22 cellular contexts compared by ENCODE assay signal in genomic region chr17:63517825-63518534, GRCh38. TPM values are rescaled to one million over a fixed set of nuclear protein-coding genes. Genes with fewer than 3 reads are reported as not detected.
"Had no signal": no experiment of that assay in that cellular context is flagged by ENCODE, and none has a peak within 500 bp of the region (broad histone marks: within the 10 kb centered on the region; RNA-seq: fewer than 3 reads in every experiment).

No MANE protein-coding gene starts in this region.

- H3K27me3 ChIP-seq: adrenal gland, gastrocnemius medialis had no signal

- H3K4me3 Mint-ChIP-seq: activated naive CD4-positive, alpha-beta T cell treated with anti-CD3 and anti-CD28 coated beads, Interleukin-2, amount 50 U/mL, for 24 hours; activated T-cell treated with anti-CD3 and anti-CD28 coated beads, Interleukin-2, amount 50 U/mL, for 72 hours had no signal

- H3K4me1 Mint-ChIP-seq: activated naive CD4-positive, alpha-beta T cell treated with anti-CD3 and anti-CD28 coated beads, Interleukin-2, amount 50 U/mL, for 24 hours had no signal

- FAIRE-seq: keratinocyte had no signal

- H3K27ac Mint-ChIP-seq: activated naive CD4-positive, alpha-beta T cell treated with anti-CD3 and anti-CD28 coated beads, Interleukin-2, amount 50 U/mL, for 24 hours; activated T-cell treated with anti-CD3 and anti-CD28 coated beads, Interleukin-2, amount 50 U/mL, for 72 hours had no signal

- H3K27ac ChIP-seq: adrenal gland, gastrocnemius medialis, tibial artery had no signal

- H3K4me1 ChIP-seq: adrenal gland, gastrocnemius medialis had no signal

- H3K36me3 Mint-ChIP-seq: activated naive CD4-positive, alpha-beta T cell treated with anti-CD3 and anti-CD28 coated beads, Interleukin-2, amount 50 U/mL, for 24 hours had no signal

- H3K36me3 ChIP-seq: adrenal gland, gastrocnemius medialis, tibial artery had no signal

- H3K9me3 ChIP-seq: adrenal gland, gastrocnemius medialis, tibial artery had no signal

- DNase-seq: activated CD4-positive, CD25-positive, alpha-beta regulatory T cell treated with anti-CD3 and anti-CD28 coated beads, Interleukin-2, amount 50 U/mL, for 72 hours; activated CD8-positive, alpha-beta memory T cell treated with anti-CD3 and anti-CD28 coated beads for 24 hours; activated gamma-delta T cell; activated T-cell treated with anti-CD3 and anti-CD28 coated beads, Interleukin-2, amount 50 U/mL, for 72 hours; adrenal gland; effector CD4-positive, alpha-beta T cell; gastrocnemius medialis; head of caudate nucleus; mammary epithelial cell; midbrain; occipital lobe; posterior cingulate gyrus; stimulated activated CD4-positive, alpha-beta T cell treated with anti-CD3 and anti-CD28 coated beads, Interleukin-2, amount 100 ng/mL, for 24 hours; stimulated activated naive CD8-positive, alpha-beta T cell treated with anti-CD3 and anti-CD28 coated beads, Interleukin-15, Interleukin-2, amounts not matched to agents 100 U/mL and 50 U/mL, for 24 hours; substantia nigra; tibial artery had no signal

- H3K4me3 ChIP-seq: adrenal gland, gastrocnemius medialis, tibial artery had no signal

- H3K9me3 Mint-ChIP-seq: activated naive CD4-positive, alpha-beta T cell treated with anti-CD3 and anti-CD28 coated beads, Interleukin-2, amount 50 U/mL, for 24 hours; activated T-cell treated with anti-CD3 and anti-CD28 coated beads, Interleukin-2, amount 50 U/mL, for 72 hours had no signal

RNA-seq across cellular contexts. Expression of gene KCNH6, which starts 5.2 kb away (rescaled TPM):
- total RNA-seq: activated T-cell treated with anti-CD3 and anti-CD28 coated beads, Interleukin-2, amount 50 U/mL, for 72 hours; esophagus mucosa; gastrocnemius medialis; left lobe of liver; mammary epithelial cell; myocyte had no signal
- polyA plus RNA-seq: keratinocyte, mammary epithelial cell, neural cell had no signal
